In genomic region chr21:15415541-15416261, GRCh38 we compare ENCODE assay signal across 1 cellular context.
TF ChIP-seq lines count a peak whose summit lies in the region.

No MANE protein-coding gene starts in this region.

TF ChIP-seq in SK-N-SH treated with all-trans-retinoic acid at 6 μM for 48 hours, 23 proteins besides CTCF, POLR2A, EP300 and RAD21 (continued from another document):
- TF ChIP-seq, protein P1, sequence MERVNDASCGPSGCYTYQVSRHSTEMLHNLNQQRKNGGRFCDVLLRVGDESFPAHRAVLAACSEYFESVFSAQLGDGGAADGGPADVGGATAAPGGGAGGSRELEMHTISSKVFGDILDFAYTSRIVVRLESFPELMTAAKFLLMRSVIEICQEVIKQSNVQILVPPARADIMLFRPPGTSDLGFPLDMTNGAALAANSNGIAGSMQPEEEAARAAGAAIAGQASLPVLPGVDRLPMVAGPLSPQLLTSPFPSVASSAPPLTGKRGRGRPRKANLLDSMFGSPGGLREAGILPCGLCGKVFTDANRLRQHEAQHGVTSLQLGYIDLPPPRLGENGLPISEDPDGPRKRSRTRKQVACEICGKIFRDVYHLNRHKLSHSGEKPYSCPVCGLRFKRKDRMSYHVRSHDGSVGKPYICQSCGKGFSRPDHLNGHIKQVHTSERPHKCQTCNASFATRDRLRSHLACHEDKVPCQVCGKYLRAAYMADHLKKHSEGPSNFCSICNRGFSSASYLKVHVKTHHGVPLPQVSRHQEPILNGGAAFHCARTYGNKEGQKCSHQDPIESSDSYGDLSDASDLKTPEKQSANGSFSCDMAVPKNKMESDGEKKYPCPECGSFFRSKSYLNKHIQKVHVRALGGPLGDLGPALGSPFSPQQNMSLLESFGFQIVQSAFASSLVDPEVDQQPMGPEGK (CRISPR knock-in tag; IDR thresholded peaks at IDR 0.05; ENCODE audit: borderline replicate concordance), result no peak
- no peak for TF ChIP-seq ZC3H10 (CRISPR knock-in tag; IDR thresholded peaks at IDR 0.05)
- no peak for TF ChIP-seq ARNTL (CRISPR knock-in tag; IDR thresholded peaks at IDR 0.05; ENCODE audit: borderline replicate concordance, low read depth)
- TF ChIP-seq OSR1 (CRISPR knock-in tag; IDR thresholded peaks at IDR 0.05), result no peak
- no peak for TF ChIP-seq SNAI2 (CRISPR knock-in tag; IDR thresholded peaks at IDR 0.05)
- no peak for TF ChIP-seq TCF4 (CRISPR knock-in tag; IDR thresholded peaks at IDR 0.05; ENCODE audit: borderline replicate concordance)
- TF ChIP-seq ZNF565 (CRISPR knock-in tag; conservative IDR thresholded peaks at IDR 0.05; ENCODE audit: low read depth), result no peak
- no peak for TF ChIP-seq CSRNP3 (CRISPR knock-in tag; IDR thresholded peaks at IDR 0.05)
TF ChIP-seq in SK-N-SH treated with all-trans-retinoic acid at 6 μM for 48 hours: peak in this region for 0.
